ENCODE assay signal across 25 cellular contexts in genomic region chr9:89658401-89658800, GRCh38.
"Had no signal": no experiment of that assay in that cellular context is flagged by ENCODE, and none has a peak within 500 bp of the region (broad histone marks: within the 10 kb centered on the region; RNA-seq: fewer than 3 reads in every experiment).

No MANE protein-coding gene starts in this region.

- DNase-seq: activated CD4-positive, CD25-positive, alpha-beta regulatory T cell treated with anti-CD3 and anti-CD28 coated beads, Interleukin-2, amount 50 U/mL, for 72 hours; activated CD8-positive, alpha-beta memory T cell treated with anti-CD3 and anti-CD28 coated beads, Interleukin-2, amount 50 U/mL, for 48 hours; activated naive CD4-positive, alpha-beta T cell; activated T-cell treated with anti-CD3 and anti-CD28 coated beads, Interleukin-2, amount 50 U/mL, for 4 hours; amniotic stem cell; glutamatergic neuron; kidney glomerular epithelial cell; natural killer cell had no signal

- H3K79me2 ChIP-seq: hepatocyte, parathyroid adenoma had no signal

- H3K27ac ChIP-seq: breast epithelium, esophagus muscularis mucosa, hepatocyte, parathyroid adenoma, skin epidermis, stomach, suprapubic skin, transverse colon, VCaP had no signal

- H3K27ac Mint-ChIP-seq: activated naive CD8-positive, alpha-beta T cell; activated T-helper 2 cell treated with anti-CD3 and anti-CD28 coated beads, Interferon-gamma antibody, Interleukin-2, Interleukin-4, amounts not matched to agents 10 μg/mL and 5 μg/mL and 100 μg/mL, durations not matched to agents 14 hours and 24 hours and 36 hours; mesothelial cell of epicardium; natural killer cell; stimulated activated memory B cell treated with anti-CD40 and anti-IgM and Interleukin-4, amounts not matched to agents 10 μg/mL and 1 μg/mL and 100 μg/mL, for 72 hours had no signal

- H3K4me3 ChIP-seq: breast epithelium, esophagus muscularis mucosa, hepatocyte, left lung, lung, skin epidermis, stomach, suprapubic skin, transverse colon had no signal

- H3K4me3 Mint-ChIP-seq: activated naive CD8-positive, alpha-beta T cell; activated T-cell treated with anti-CD3 and anti-CD28 coated beads, Interleukin-2, amount 50 U/mL, for 4 hours; central memory CD8-positive, alpha-beta T cell; mesothelial cell of epicardium; natural killer cell; stimulated activated memory B cell treated with anti-CD40 and anti-IgM and Interleukin-4, amounts not matched to agents 10 μg/mL and 1 μg/mL and 100 μg/mL, for 72 hours had no signal

- H3K9ac ChIP-seq: parathyroid adenoma had no signal

- H3K4me2 ChIP-seq: hepatocyte had no signal

- H3K36me3 Mint-ChIP-seq: mesothelial cell of epicardium; natural killer cell; stimulated activated memory B cell treated with anti-CD40 and anti-IgM and Interleukin-4, amounts not matched to agents 10 μg/mL and 1 μg/mL and 100 μg/mL, for 72 hours had no signal

- H3K36me3 ChIP-seq: breast epithelium, esophagus muscularis mucosa, left lung, stomach, suprapubic skin, transverse colon had no signal

- H3K9me3 Mint-ChIP-seq: activated T-cell treated with anti-CD3 and anti-CD28 coated beads, Interleukin-2, amount 50 U/mL, for 4 hours; activated T-helper 2 cell treated with anti-CD3 and anti-CD28 coated beads, Interferon-gamma antibody, Interleukin-2, Interleukin-4, amounts not matched to agents 10 μg/mL and 5 μg/mL and 100 μg/mL, durations not matched to agents 14 hours and 24 hours and 36 hours; central memory CD8-positive, alpha-beta T cell; mesothelial cell of epicardium; natural killer cell; stimulated activated memory B cell treated with anti-CD40 and anti-IgM and Interleukin-4, amounts not matched to agents 10 μg/mL and 1 μg/mL and 100 μg/mL, for 72 hours; T-helper 2 cell treated with Interferon-gamma antibody and Interleukin-4, amounts not matched to agents 5 μg/mL and 100 μg/mL, for 36 hours had no signal

- H3K27me3 ChIP-seq: breast epithelium, esophagus muscularis mucosa, hepatocyte, left lung, stomach, suprapubic skin, transverse colon had no signal

- H2AFZ ChIP-seq: hepatocyte, parathyroid adenoma had no signal

- H3K9me3 ChIP-seq: breast epithelium, esophagus muscularis mucosa, left lung, stomach, suprapubic skin, transverse colon had no signal
